ENCODE assay signal across 22 cellular contexts in the genomic region with DNA sequence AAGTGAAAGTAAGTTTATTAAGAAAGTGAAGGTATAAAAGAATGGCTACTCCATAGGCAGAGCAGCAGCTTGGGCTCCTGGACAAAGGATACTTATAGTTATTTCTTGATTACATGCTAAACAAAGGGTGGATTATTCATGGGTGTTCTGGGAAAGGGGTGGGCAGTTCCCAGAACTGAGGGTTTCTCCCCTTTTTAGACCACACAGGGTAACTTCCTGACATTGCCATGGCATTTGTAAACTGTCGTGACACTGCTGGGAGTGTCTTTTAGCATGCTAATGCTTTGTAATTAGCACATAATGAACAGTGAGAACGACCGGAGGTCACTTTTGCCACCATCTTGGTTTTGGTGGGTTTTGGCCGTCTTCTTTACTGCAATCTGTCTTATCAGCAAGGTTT.
"Had no signal": no experiment of that assay in that cellular context is flagged by ENCODE, and none has a peak within 500 bp of the region (broad histone marks: within the 10 kb centered on the region; RNA-seq: fewer than 3 reads in every experiment).

No MANE protein-coding gene starts in this region.

- H3K9me3 ChIP-seq: esophagus muscularis mucosa, gastroesophageal sphincter, mucosa of descending colon, psoas muscle, right lobe of liver, stomach, thoracic aorta, transverse colon had no signal

- H3K36me3 ChIP-seq: esophagus muscularis mucosa, gastroesophageal sphincter, neural progenitor cell, right lobe of liver, stomach, thoracic aorta, transverse colon had no signal

- H3K4me1 ChIP-seq: esophagus muscularis mucosa, gastroesophageal sphincter, neural progenitor cell, psoas muscle, right lobe of liver, stomach, transverse colon had no signal

- H3K27me3 ChIP-seq: esophagus muscularis mucosa, gastroesophageal sphincter, neural progenitor cell, right lobe of liver, stomach, transverse colon had no signal

- H2AFZ ChIP-seq: neural progenitor cell had no signal

- H3K4me2 ChIP-seq: neural progenitor cell had no signal

- DNase-seq: effector memory CD4-positive, alpha-beta T cell; glutamatergic neuron; islet precursor cell; mammary epithelial cell; mucosa of descending colon; occipital lobe; psoas muscle; retina; right lobe of liver; small intestine; stimulated activated CD4-positive, alpha-beta T cell treated with anti-CD3 and anti-CD28 coated beads, Interleukin-12 subunit alpha, Interleukin-12 subunit beta, amount 100 ng/mL, for 4 hours; stimulated activated naive CD4-positive, alpha-beta T cell; stomach; substantia nigra; transverse colon had no signal

- H3K9ac ChIP-seq: neural progenitor cell had no signal

- H3K4me3 ChIP-seq: esophagus muscularis mucosa, gastroesophageal sphincter, mucosa of descending colon, neural progenitor cell, psoas muscle, right lobe of liver, stomach, thoracic aorta, transverse colon had no signal

- ATAC-seq: gastroesophageal sphincter; left lobe of liver; mucosa of descending colon; natural killer cell treated with Interleukin-12 subunit alpha and Interleukin-12 subunit beta and Interleukin-15 and Interleukin-18, amount 100 ng/mL, for 72 hours; right lobe of liver had no signal

- H3K27ac ChIP-seq: epithelial cell of prostate, esophagus muscularis mucosa, gastroesophageal sphincter, neural progenitor cell, psoas muscle, right lobe of liver, stomach, thoracic aorta, transverse colon had no signal
